ENCODE assay signal across 1 cellular context in genomic region chr1:171313835-171314320, GRCh38.
TF ChIP-seq lines count a peak whose summit lies in the region.

TSS of gene FMO4 (plus strand) at chr1:171314183. CDS start at chr1:171319826, 5,643 bp downstream.

TF ChIP-seq in HEK293, 187 proteins besides CTCF, POLR2A, EP300 and RAD21 (continued from another document):
- TF ChIP-seq ATF2 (tag by site-specific recombination; IDR thresholded peaks at IDR 0.05; ENCODE audit: low read depth) (peak; percentile 83), ZSCAN16 (tag by site-specific recombination; IDR thresholded peaks at IDR 0.05) (no peak), ZNF830 (tag by site-specific recombination; IDR thresholded peaks at IDR 0.05; ENCODE audit: low read depth) (no peak), ZNF658 (tag by site-specific recombination; IDR thresholded peaks at IDR 0.05) (no peak), SP3 (tag by site-specific recombination; IDR thresholded peaks at IDR 0.05) (peak; percentile 60), ZNF274 (IDR thresholded peaks at IDR 0.05; ENCODE audit: low read length) (no peak), ZNF274 (tag by site-specific recombination; IDR thresholded peaks at IDR 0.05; ENCODE audit: borderline replicate concordance) (no peak), ZNF404 (tag by site-specific recombination; IDR thresholded peaks at IDR 0.05) (no peak), ZNF792 (tag by site-specific recombination; IDR thresholded peaks at IDR 0.05) (no peak), ZNF544 (tag by site-specific recombination; IDR thresholded peaks at IDR 0.05) (no peak), ZNF248 (tag by site-specific recombination; IDR thresholded peaks at IDR 0.05) (no peak), ZFP69B (tag by site-specific recombination; IDR thresholded peaks at IDR 0.05) (no peak), ZNF148 (tag by site-specific recombination; IDR thresholded peaks at IDR 0.05; ENCODE audit: borderline replicate concordance) (no peak)
